In the genomic region with DNA sequence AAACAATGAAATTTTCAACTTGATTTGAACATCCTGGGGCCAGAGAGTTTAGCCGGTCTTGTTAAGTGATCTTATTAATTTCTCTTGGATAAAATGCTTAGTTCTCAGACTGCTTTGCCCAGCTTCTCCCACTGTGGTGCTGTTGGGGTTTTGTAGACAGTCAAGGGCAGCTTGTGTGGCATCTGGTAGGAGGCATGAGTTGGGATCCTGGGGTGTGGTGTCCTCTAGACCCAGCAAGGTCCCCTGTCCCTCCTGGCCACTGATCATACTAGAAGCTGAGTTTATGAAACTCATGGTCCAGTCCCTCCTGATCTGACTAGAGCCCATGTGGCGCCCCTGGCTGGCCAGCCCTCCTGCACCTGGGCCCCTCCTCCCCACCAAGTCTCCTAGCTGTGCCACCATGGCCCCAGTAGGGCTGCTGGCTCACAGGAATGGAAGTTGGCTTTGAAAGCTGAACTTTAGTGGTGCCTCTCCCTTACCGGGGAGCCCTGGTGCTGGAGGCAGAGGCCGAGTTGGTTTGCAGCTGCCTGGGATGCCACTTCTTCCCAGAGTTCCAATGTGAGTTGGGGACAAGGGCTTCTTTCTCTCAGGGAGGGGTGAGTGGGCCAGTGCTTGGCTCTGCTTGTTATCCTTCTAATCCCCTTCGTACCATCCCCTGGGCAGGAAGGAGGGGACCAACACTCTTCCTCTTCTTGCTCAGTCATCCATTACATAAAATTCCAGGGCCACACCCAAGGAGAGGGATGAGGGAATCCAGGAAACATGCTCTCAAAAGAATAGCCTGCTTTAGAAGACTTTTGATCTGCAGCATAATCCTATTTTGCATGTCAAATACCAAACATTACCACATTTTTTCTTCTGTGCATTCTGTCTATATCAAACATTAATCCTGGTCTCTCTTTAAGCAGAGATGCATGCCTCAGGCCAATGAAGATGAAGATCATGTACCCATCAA, we compare ENCODE assay signal across 10 cellular contexts. TPM values are rescaled to one million over a fixed set of nuclear protein-coding genes. Genes with fewer than 3 reads are reported as not detected.
DNase-seq lines count a peak whose midpoint lies in the region; ATAC-seq, FAIRE-seq and TF ChIP-seq lines count a peak whose summit lies in the region.
"Had no signal": no experiment of that assay in that cellular context is flagged by ENCODE, and none has a peak within 500 bp of the region (broad histone marks: within the 10 kb centered on the region; RNA-seq: fewer than 3 reads in every experiment).

No MANE protein-coding gene starts in this region.

- H3K27me3 ChIP-seq in heart left ventricle (no peaks in the 10 kb centered on the region), K562 (ENCODE audit: control insufficient read depth in 2 of 2, insufficient read depth in 2 of 2, low read length in 2 of 2) (no peaks in the 10 kb centered on the region), mucosa of rectum (ENCODE audit: control insufficient read depth in 2 of 2, insufficient read depth in 2 of 2, low read length in 2 of 2) (no peaks in the 10 kb centered on the region)

- TF ChIP-seq EP300 in K562 (IDR thresholded peaks at IDR 0.05; ENCODE audit: low read length), result no peak

- H3K36me3 ChIP-seq in heart left ventricle, result no peaks in the 10 kb centered on the region
- no peaks in the 10 kb centered on the region for H3K36me3 ChIP-seq in K562 (ENCODE audit: control insufficient read depth, insufficient read depth, low read length)
- no peaks in the 10 kb centered on the region for H3K36me3 ChIP-seq in mucosa of rectum (ENCODE audit: control insufficient read depth in 2 of 2, insufficient read depth in 2 of 2, low read length in 2 of 2)

- no peaks in the 10 kb centered on the region for H3K9me1 ChIP-seq in K562 (ENCODE audit: control insufficient read depth, insufficient read depth, low read length)

- FAIRE-seq in K562 (lab: Jason Lieb, UNC), result no peak
- FAIRE-seq: bronchial epithelial cell had no signal

- TF ChIP-seq CTCF in heart left ventricle (IDR thresholded peaks at IDR 0.05) (no peak), K562 (IDR thresholded peaks at IDR 0.05 in 2 of 3, conservative IDR thresholded peaks at IDR 0.05 in 1 of 3; ENCODE audit: insufficient read depth in 2 of 3, low read depth in 1 of 3, low read length in 3 of 3) (no peak), WTC11 (IDR thresholded peaks at IDR 0.05) (no peak)

- H3K9me3 ChIP-seq in heart left ventricle, result no peaks in the 10 kb centered on the region
- no peaks in the 10 kb centered on the region for H3K9me3 ChIP-seq in K562 (replicated peaks; ENCODE audit: control insufficient read depth, insufficient read depth, low read depth, low read length)
- H3K9me3 ChIP-seq in mucosa of rectum (ENCODE audit: control insufficient read depth in 2 of 2, low read length in 2 of 2), result no peaks in the 10 kb centered on the region

- intact Hi-C loops in heart left ventricle (cut with DNase I) (loop anchor here (2.0 to 10.0 kb wide), 18 partner anchors 115 to 777 kb away; partner anchors contain the start of gene ZFP36L2 (in 3 of the 10)), cardiac septum (cut with DNase I) (loop anchor here (2.0 to 10.0 kb wide), 6 partner anchors 119 to 777 kb away; no protein-coding TSS in a partner anchor), K562 (cut with micrococcal nuclease) (loop anchor here (1.0 to 5.0 kb wide), 5 partner anchors 117 to 712 kb away; partner anchors contain the start of gene ZFP36L2)

- DNase-seq in heart left ventricle (no peak), cardiac septum (ENCODE audit: low spot score) (no peak), K562 (ENCODE audit: extremely low read depth in 1 of 4, low spot score in 3 of 4) (no peak), ureter (ENCODE audit: low spot score) (peak; percentile 37), WTC11 (ENCODE audit: low spot score) (no peak)
- DNase-seq in stimulated activated CD4-positive, alpha-beta T cell treated with anti-CD3 and anti-CD28 coated beads, Interleukin-12 subunit alpha, Interleukin-12 subunit beta, amount 100 ng/mL, for 4 hours, result no peak
- no peak for DNase-seq in activated effector memory CD4-positive, alpha-beta T cell treated with anti-CD3 and anti-CD28 coated beads, Interleukin-2, amount 50 U/mL, for 16 hours

- 0 out of 2 replicates have a peak, but pooled peaks cover 8% of the 10 kb centered on the region for H4K20me1 ChIP-seq in K562 (replicated peaks; ENCODE audit: control insufficient read depth, insufficient read depth, low read length)

- H2AFZ ChIP-seq in K562 (ENCODE audit: low read depth, low read length), result peak overlapping the region; percentile 67

- POLR2A ChIA-PET in K562 (lab: Yijun Ruan, JAX) (interaction anchor here (0.6 to 1.1 kb wide), 4 partner anchors 292 to 643 kb away, joined by 3 to 4 read pairs (median 3); no protein-coding TSS in a partner anchor), WTC11 (lab: Charles Lee) (no interaction called here)

- no TSS peak for BruUV-seq in K562 (replicated peaks; lab: Mats Ljungman, UMichigan)

- H3K9me3 Mint-ChIP-seq in WTC11, result no peaks in the 10 kb centered on the region; the same call in 1 of the 2 replicates

- no peak for TF ChIP-seq RAD21 in K562 (CRISPR knock-in tag; conservative IDR thresholded peaks at IDR 0.05 in 1 of 2, IDR thresholded peaks at IDR 0.05 in 1 of 2)

- ATAC-seq in heart left ventricle (no peak), K562 (no peak), WTC11 (no peak)

- no peak overlapping the region for H3K4me2 ChIP-seq in K562 (ENCODE audit: insufficient read depth, low read length)

- TF ChIP-seq POLR2A in heart left ventricle (IDR thresholded peaks at IDR 0.05), result no peak
- TF ChIP-seq POLR2A in K562 (conservative IDR thresholded peaks at IDR 0.05), result no peak

- H3K4me3 ChIP-seq in heart left ventricle (no peak overlapping the region), K562 (no peak overlapping the region), mucosa of rectum (ENCODE audit: low read length in 2 of 2) (no peak overlapping the region)

- no peak overlapping the region for H3K4me3 Mint-ChIP-seq in WTC11

- H3K4me1 ChIP-seq in heart left ventricle (peaks cover 0 to 30% (median 20%) of the 10 kb centered on the region in 12 donors), K562 (replicated peaks in 1 of 2; ENCODE audit: control insufficient read depth in 2 of 2, insufficient read depth in 2 of 2, low read length in 2 of 2) (peaks cover 3 to 12% of the 10 kb centered on the region in 2 experiments; a peak in 1 of 5 replicates), mucosa of rectum (ENCODE audit: control insufficient read depth in 2 of 2, insufficient read depth in 2 of 2, low read length in 2 of 2) (peaks cover 8 to 13% of the 10 kb centered on the region in 2 donors)

- peaks cover 16% of the 10 kb centered on the region for H3K27me3 Mint-ChIP-seq in WTC11 (ENCODE audit: low read depth)

- H3K79me2 ChIP-seq in K562 (ENCODE audit: control insufficient read depth, insufficient read depth, low read length), result no peaks in the 10 kb centered on the region

- 0 out of 4 replicates have a peak overlapping the region, but pooled peaks of 1 of the 2 experiments have one; percentile 42 for H3K9ac ChIP-seq in K562 (ENCODE audit: insufficient read depth in 1 of 2, low read depth in 2 of 2, low read length in 2 of 2)
- no peak overlapping the region for H3K9ac ChIP-seq in mucosa of rectum (ENCODE audit: low read depth in 1 of 2, low read length in 2 of 2)

- CTCF ChIA-PET in K562 (lab: Yijun Ruan, JAX; ENCODE audit: low intra/inter-chr PET ratio), result interaction anchor here (0.9 to 3.9 kb wide), 6 partner anchors 399 to 779 kb away, joined by 3 to 40 read pairs (median 21); no protein-coding TSS in a partner anchor
- CTCF ChIA-PET in WTC11 (lab: Charles Lee), result interaction anchor here (0.6 to 3.2 kb wide), 5 partner anchors 16 to 102 kb away, joined by 3 to 14 read pairs (median 10); no protein-coding TSS in a partner anchor

- H3K27ac Mint-ChIP-seq in WTC11, result no peak overlapping the region

- 0 out of 2 replicates have a peak, but pooled peaks cover 8% of the 10 kb centered on the region for H3K4me1 Mint-ChIP-seq in WTC11

- H3K27ac ChIP-seq in heart left ventricle, result peak overlapping the region in 9 of 12 donors; percentile 6 to 74 (median 35)
- H3K27ac ChIP-seq in K562 (ENCODE audit: extremely low read depth, low read depth, low read length), result no peak overlapping the region
- H3K27ac ChIP-seq in mucosa of rectum (ENCODE audit: low read depth in 2 of 2, low read length in 2 of 2), result peak overlapping the region; percentile 12 to 19

- no peaks in the 10 kb centered on the region for H3K36me3 Mint-ChIP-seq in WTC11

- 70 to 82% (median 75%) methylated on average over 2 to 5 of the region's 5 CpGs for WGBS in heart left ventricle, 4 donors
- WGBS in K562 (ENCODE audit: insufficient coverage, low coverage, missing lambda C conversion rate), result 47% methylated on average over 4 of the region's 5 CpGs

- in situ Hi-C loops in K562 (cut with MboI), result loop anchor here (5.0 to 25.0 kb wide), 3 partner anchors 307 to 655 kb away; partner anchors contain the start of gene ZFP36L2

TF ChIP-seq in K562, 482 proteins besides CTCF, POLR2A, EP300 and RAD21 (continues in another document):
- no peak for TF ChIP-seq CBX2 (IDR thresholded peaks at IDR 0.05; ENCODE audit: insufficient read depth, low read length, poor library complexity, severe bottlenecking)

RNA-seq across cellular contexts. Expression of gene HAAO, which starts 37.5 kb away (rescaled TPM):
- total RNA-seq in heart left ventricle (10 to 100 TPM in 1 of 9 donors, 1 to 10 TPM in 8; 1.3 to 10.6 (median 2.2) TPM), cardiac septum (2.5 TPM), K562 (2014; rRNA removed) (not detected in 2 replicates), K562 (2014; rRNA removed; fragmentation: Illumina TruSeq; extraction: Trizol) (not detected in 2 replicates), K562 (2015; rRNA removed; fragmentation: Illumina TruSeq; extraction: Trizol) (not detected in 2 replicates), K562 (2021) (not detected in 2 replicates), ureter (14.1 TPM), WTC11 (2021) (8.0 to 9.8 TPM (median 8.4 TPM) in 3 replicates)
- polyA plus RNA-seq in heart left ventricle (1 to 10 TPM; 1.3 to 2.4 TPM), K562 (2011; rRNA removed) (not detected in 2 replicates), K562 (2014; fragmentation: Illumina TruSeq; extraction: Trizol) (not detected in 2 replicates), K562 (2014; fragmentation: Nextera tagmentation; extraction: Ambion mirVana) (not detected), K562 (2014; rRNA removed) (not detected in 2 replicates)
- not detected in 2 replicates for total RNA-seq in K562 (2011; cell fraction: chromatin; rRNA removed; ENCODE audit: low replicate concordance)
- total RNA-seq in K562 (2011; cell fraction: nucleolus; rRNA removed), result not detected in 2 replicates
- total RNA-seq in K562 (2011; cell fraction: nucleoplasm; rRNA removed), result not detected in 2 replicates
- polyA plus RNA-seq in K562 (2011; cell fraction: cytosol; rRNA removed), result not detected in 2 replicates
- not detected in 2 replicates for polyA plus RNA-seq in K562 (2011; cell fraction: nucleus; rRNA removed)
- polyA plus RNA-seq in K562 (2012), result not detected in 2 replicates
- not detected in 2 replicates for polyA minus RNA-seq in K562 (2011; rRNA and poly(A)+ RNA removed)
- polyA minus RNA-seq in K562 (2011; cell fraction: cytosol; rRNA and poly(A)+ RNA removed), result not detected in 2 replicates
- not detected in 2 replicates for polyA minus RNA-seq in K562 (2011; cell fraction: nucleus; rRNA and poly(A)+ RNA removed)
- total RNA-seq: bronchial epithelial cell, SK-MEL-5 had no signal
